23 cellular contexts compared by ENCODE assay signal in the genomic region with DNA sequence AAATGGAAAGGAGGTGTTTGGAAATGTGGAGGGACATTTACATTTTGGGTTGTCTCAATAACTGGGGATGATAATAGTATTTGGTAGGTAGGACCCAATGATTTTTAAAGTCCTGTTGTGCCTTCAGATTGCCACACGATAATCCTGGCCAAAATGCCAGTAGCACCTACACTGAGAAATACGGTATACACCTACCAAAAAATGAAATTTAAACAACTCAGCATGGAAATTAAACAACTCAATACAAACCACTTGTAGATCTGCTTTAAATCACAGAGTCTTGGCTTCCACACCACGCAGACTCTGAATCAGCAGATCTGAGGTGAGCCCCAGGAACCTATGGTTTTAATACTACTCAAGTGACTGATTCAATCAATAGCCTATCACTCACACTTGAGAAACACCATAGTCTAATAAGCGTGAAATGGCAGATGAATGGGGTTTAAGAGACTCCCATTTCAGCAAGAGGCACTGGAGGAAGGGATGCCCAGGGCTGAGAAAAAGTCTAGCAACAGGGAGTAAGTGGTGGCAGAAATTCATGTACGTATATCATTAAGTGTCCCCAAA.
"Had no signal": no experiment of that assay in that cellular context is flagged by ENCODE, and none has a peak within 500 bp of the region (broad histone marks: within the 10 kb centered on the region; RNA-seq: fewer than 3 reads in every experiment).

No MANE protein-coding gene starts in this region.

- ATAC-seq: activated CD8-positive, alpha-beta T cell treated with anti-CD3 and anti-CD28 coated beads for 36 hours; activated T-helper 17 cell treated with anti-CD3 and anti-CD28 coated beads, Interleukin-2, amount 50 U/mL, for 72 hours; esophagus mucosa; heart right ventricle had no signal

- H3K36me3 Mint-ChIP-seq: activated naive CD4-positive, alpha-beta T cell treated with anti-CD3 and anti-CD28 coated beads, Interleukin-2, amount 10 ng/mL, durations not matched to agents 7 days and 5 days had no signal

- H3K36me3 ChIP-seq: adrenal gland, breast epithelium, heart right ventricle, stomach had no signal

- FAIRE-seq: astrocyte had no signal

- H3K27ac Mint-ChIP-seq: activated B cell treated with CpG ODN at 0.5 μM for 24 hours; activated CD8-positive, alpha-beta T cell treated with anti-CD3 and anti-CD28 coated beads for 36 hours; activated naive CD4-positive, alpha-beta T cell treated with anti-CD3 and anti-CD28 coated beads, Interleukin-2, amount 10 ng/mL, durations not matched to agents 7 days and 5 days; activated T-helper 17 cell treated with anti-CD3 and anti-CD28 coated beads, Interleukin-2, amount 50 U/mL, for 72 hours; immature natural killer cell; nephron progenitor cell had no signal

- H3K4me3 Mint-ChIP-seq: activated B cell treated with CpG ODN at 0.5 μM for 24 hours; activated CD8-positive, alpha-beta T cell treated with anti-CD3 and anti-CD28 coated beads for 36 hours; activated naive CD4-positive, alpha-beta T cell treated with anti-CD3 and anti-CD28 coated beads, Interleukin-2, amount 10 ng/mL, durations not matched to agents 7 days and 5 days; activated T-helper 17 cell treated with anti-CD3 and anti-CD28 coated beads, Interleukin-2, amount 50 U/mL, for 72 hours; immature natural killer cell; nephron progenitor cell had no signal

- H3K27ac ChIP-seq: adrenal gland, breast epithelium, left ventricle myocardium inferior, skin epidermis had no signal

- H3K27me3 ChIP-seq: adrenal gland, breast epithelium, heart right ventricle, stomach had no signal

- H3K4me3 ChIP-seq: adrenal gland, breast epithelium, heart right ventricle, left ventricle myocardium inferior, skin epidermis, stomach had no signal

- H3K9me3 ChIP-seq: adrenal gland, breast epithelium, stomach had no signal

- H3K4me1 ChIP-seq: breast epithelium had no signal

- H3K27me3 Mint-ChIP-seq: activated B cell treated with CpG ODN at 0.5 μM for 24 hours; activated CD8-positive, alpha-beta T cell treated with anti-CD3 and anti-CD28 coated beads for 36 hours; activated naive CD4-positive, alpha-beta T cell treated with anti-CD3 and anti-CD28 coated beads, Interleukin-2, amount 10 ng/mL, durations not matched to agents 7 days and 5 days; activated T-helper 17 cell treated with anti-CD3 and anti-CD28 coated beads, Interleukin-2, amount 50 U/mL, for 72 hours had no signal

- H3K9me3 Mint-ChIP-seq: activated T-helper 17 cell treated with anti-CD3 and anti-CD28 coated beads, Interleukin-2, amount 50 U/mL, for 72 hours; immature natural killer cell had no signal

- H3K4me1 Mint-ChIP-seq: activated naive CD4-positive, alpha-beta T cell treated with anti-CD3 and anti-CD28 coated beads, Interleukin-2, amount 10 ng/mL, durations not matched to agents 7 days and 5 days had no signal

- DNase-seq: activated B cell treated with CpG ODN at 0.5 μM for 24 hours; activated CD4-positive, alpha-beta T cell treated with anti-CD3 and anti-CD28 coated beads for 48 hours; activated CD8-positive, alpha-beta T cell treated with anti-CD3 and anti-CD28 coated beads for 36 hours; activated naive CD4-positive, alpha-beta T cell treated with anti-CD3 and anti-CD28 coated beads, Interleukin-2, amount 10 ng/mL, durations not matched to agents 7 days and 5 days; activated T-cell treated with anti-CD3 and anti-CD28 coated beads, Interleukin-2, amount 50 U/mL, for 1 hour; adrenal gland; cerebellar nuclear complex; cortex of kidney; heart right ventricle; immature natural killer cell; kidney glomerular epithelial cell; left ventricle myocardium inferior; nephron progenitor cell; occipital lobe; posterior cingulate gyrus; stomach; SW 1271; trophoblast cell had no signal
